ENCODE assay signal across 28 cellular contexts in genomic region chrX:153544747-153545146, GRCh38. TPM values are rescaled to one million over a fixed set of nuclear protein-coding genes. Genes with fewer than 3 reads are reported as not detected.
"Had no signal": no experiment of that assay in that cellular context is flagged by ENCODE, and none has a peak within 500 bp of the region (broad histone marks: within the 10 kb centered on the region; RNA-seq: fewer than 3 reads in every experiment).

No MANE protein-coding gene starts in this region.

- FAIRE-seq: urothelium cell line had no signal

- H3K27me3 ChIP-seq: suprapubic skin, testis, thyroid gland, tibial artery, transverse colon, upper lobe of left lung, upper lobe of right lung, uterus, vagina had no signal

- H3K4me1 ChIP-seq: stomach, suprapubic skin, testis, thyroid gland, tibial artery, tibial nerve, transverse colon, upper lobe of left lung, upper lobe of right lung, uterus, vagina had no signal

- ATAC-seq: stimulated activated effector memory CD8-positive, alpha-beta T cell treated with anti-CD3 and anti-CD28 coated beads, Interleukin-12 subunit alpha, Interleukin-12 subunit beta, amount 100 ng/mL, for 72 hours; stimulated activated memory B cell treated with anti-CD40 and anti-IgM and Interleukin-4, amounts not matched to agents 10 μg/mL and 1 μg/mL and 100 μg/mL, for 72 hours; stimulated activated naive B cell treated with anti-CD40 and anti-IgM and Interleukin-4, amounts not matched to agents 10 μg/mL and 1 μg/mL and 100 μg/mL, for 72 hours; stimulated activated naive CD8-positive, alpha-beta T cell treated with anti-CD3 and anti-CD28 coated beads, Interleukin-15, amount 100 ng/mL, for 72 hours; stimulated activated naive CD8-positive, alpha-beta T cell treated with anti-CD3 and anti-CD28 coated beads, Interleukin-15, Interleukin-2, amounts not matched to agents 100 U/mL and 50 U/mL, for 24 hours; upper lobe of right lung had no signal

- DNase-seq: stimulated activated CD4-positive, alpha-beta T cell treated with anti-CD3 and anti-CD28 coated beads, Interleukin-2, amount 100 ng/mL, for 48 hours; stimulated activated CD4-positive, alpha-beta T cell treated with anti-CD3 and anti-CD28 coated beads, Interleukin-4, amount 100 ng/mL, for 1 hour; stimulated activated CD4-positive, alpha-beta T cell treated with anti-CD3 and anti-CD28 coated beads, Interleukin-4, amount 100 ng/mL, for 24 hours; stimulated activated CD4-positive, alpha-beta T cell treated with anti-CD3 and anti-CD28 coated beads, Interleukin-4, amount 100 ng/mL, for 4 hours; stimulated activated CD8-positive, alpha-beta memory T cell treated with anti-CD3 and anti-CD28 coated beads, Interleukin-4, amount 100 ng/mL, for 48 hours; stimulated activated naive B cell treated with anti-CD40 and anti-IgM and Interleukin-4, amounts not matched to agents 10 μg/mL and 1 μg/mL and 100 μg/mL, for 72 hours; stimulated activated naive CD4-positive, alpha-beta T cell; stimulated activated naive CD4-positive, alpha-beta T cell treated with Interleukin-2 at 50 U/mL for 16 hours; stimulated activated naive CD8-positive, alpha-beta T cell treated with anti-CD3 and anti-CD28 coated beads, Interleukin-15, amount 100 ng/mL, for 72 hours; stimulated activated naive CD8-positive, alpha-beta T cell treated with anti-CD3 and anti-CD28 coated beads, Interleukin-15, Interleukin-2, amounts not matched to agents 100 U/mL and 50 U/mL, for 24 hours; stomach; substantia nigra; testis; thyroid gland; tibial artery; transverse colon; upper lobe of right lung; uterus had no signal

- H3K27ac ChIP-seq: stomach, suprapubic skin, testis, thoracic aorta, thyroid gland, tibial artery, tibial nerve, transverse colon, upper lobe of left lung, upper lobe of right lung, uterus, vagina had no signal

- H3K4me3 ChIP-seq: stomach, suprapubic skin, testis, thoracic aorta, thyroid gland, tibial artery, tibial nerve, transverse colon, upper lobe of left lung, upper lobe of right lung, uterus, vagina had no signal

- H3K9me3 ChIP-seq: stomach, suprapubic skin, testis, thoracic aorta, thyroid gland, tibial artery, tibial nerve, transverse colon, upper lobe of left lung, upper lobe of right lung, uterus, vagina had no signal

- H3K36me3 ChIP-seq: stomach, suprapubic skin, thoracic aorta, thyroid gland, tibial artery, tibial nerve, transverse colon, upper lobe of left lung, upper lobe of right lung, uterus, vagina had no signal

RNA-seq across cellular contexts. Expression of gene ATP2B3, which starts 27.3 kb away (rescaled TPM):
- total RNA-seq: subcutaneous adipose tissue, suprapubic skin, thyroid gland, tibial nerve, transverse colon, upper lobe of right lung, ureter had no signal
